ENCODE assay signal across 8 cellular contexts in genomic region chr16:57185446-57185944, GRCh38. TPM values are rescaled to one million over a fixed set of nuclear protein-coding genes. Genes with fewer than 3 reads are reported as not detected.
A peak's percentile ranks its signal among the peaks of the same experiment; 100 is the strongest.
DNase-seq lines count a peak whose midpoint lies in the region; ATAC-seq, FAIRE-seq and TF ChIP-seq lines count a peak whose summit lies in the region.

No MANE protein-coding gene starts in this region.

- TSS peak; percentile 74 for BruUV-seq in Caco-2 (replicated peaks; lab: Mats Ljungman, UMichigan)

- H3K9me3 ChIP-seq in Caco-2 (no peaks in the 10 kb centered on the region), H1 (ENCODE audit: insufficient read depth in 2 of 2, low read depth in 1 of 2, low read length in 1 of 2) (no peaks in the 10 kb centered on the region), mesodermal cell (ENCODE audit: control insufficient read depth, low read length) (no peaks in the 10 kb centered on the region), tibial artery (no peaks in the 10 kb centered on the region)

- H4K91ac ChIP-seq in H1 (replicated peaks; ENCODE audit: insufficient read length, low read length): peak overlapping the region; percentile 76

- no peak for TF ChIP-seq RAD21 in H1 (IDR thresholded peaks at IDR 0.05 in 1 of 2, conservative IDR thresholded peaks at IDR 0.05 in 1 of 2; ENCODE audit: low read depth in 2 of 2, low read length in 2 of 2)

- H3K23ac ChIP-seq in H1 (ENCODE audit: insufficient read length): no peak overlapping the region

- no peaks in the 10 kb centered on the region for H4K20me1 ChIP-seq in H1 (replicated peaks in 1 of 2; ENCODE audit: control insufficient read depth in 1 of 2, insufficient read depth in 2 of 2, low read length in 2 of 2)

- H3K27ac ChIP-seq in H1 (ENCODE audit: low read depth, low read length) (peak overlapping the region; percentile 78), mesodermal cell (ENCODE audit: low read depth, low read length, severe bottlenecking) (peak overlapping the region; percentile 69), tibial artery (peak overlapping the region; percentile 97 to 98)

- TF ChIP-seq POLR2A in H1 (IDR thresholded peaks at IDR 0.05; ENCODE audit: control extremely low read depth in 1 of 2, low read depth in 2 of 2, low read length in 2 of 2): no peak; a peak in 1 of 3 replicates

- H3K4me3 ChIP-seq in Caco-2 (ENCODE audit: low read depth, low read length) (peak overlapping the region; percentile 91), H1 (ENCODE audit: extremely low read depth in 1 of 4, insufficient read depth in 2 of 4, low read depth in 3 of 4, low read length in 4 of 4) (peak overlapping the region; percentile 70 to 92 (median 88)), mesodermal cell (ENCODE audit: extremely low read depth, insufficient read depth, low read length, poor library complexity, severe bottlenecking) (peak overlapping the region; percentile 98), tibial artery (peak overlapping the region; percentile 76 to 96)

- peak overlapping the region; percentile 76 to 81 for H3K4me2 ChIP-seq in H1 (ENCODE audit: insufficient read depth in 1 of 2, low read depth in 2 of 2, low read length in 2 of 2)

- H2AK5ac ChIP-seq in H1 (ENCODE audit: low read depth, low read length): peak overlapping the region; percentile 82; the same call in 1 of the 2 replicates

- peaks cover 17% of the 10 kb centered on the region; the same call in 1 of the 2 replicates for H3K79me1 ChIP-seq in H1 (ENCODE audit: low read depth, low read length)

- no peaks in the 10 kb centered on the region for H3K9me3 Mint-ChIP-seq in Caco-2 (ENCODE audit: unreplicated experiment)

- DNase-seq in Caco-2 (peak in 1 of 2 experiments; percentile 49), SW480 (ENCODE audit: low spot score) (peak; percentile 36), H1 (ENCODE audit: low read depth in 1 of 2, low spot score in 2 of 2) (no peak), tibial artery (peak; percentile 43 to 75), GF-D8 (lab: John Stamatoyannopoulos, UW) (no peak)

- peak overlapping the region; percentile 84 for H4K5ac ChIP-seq in H1 (ENCODE audit: insufficient read length, low read depth, low read length)

- H3K27me3 ChIP-seq in Caco-2 (replicated peaks; ENCODE audit: control insufficient read depth, insufficient read depth, low read length) (no peaks in the 10 kb centered on the region), H1 (replicated peaks in 1 of 4; ENCODE audit: control insufficient read depth in 3 of 4, extremely low read depth in 1 of 4, insufficient read depth in 3 of 4, low read length in 3 of 4) (no peaks in the 10 kb centered on the region), tibial artery (no peaks in the 10 kb centered on the region)

- 5% methylated on average over 25 of the region's 37 CpGs; no CpG with 5 or more reads in 1 of the 2 experiments for WGBS in H1 (ENCODE audit: extremely low coverage in 1 of 2, insufficient coverage in 1 of 2, insufficient read length in 1 of 2, insufficient replicate concordance in 2 of 2, low coverage in 1 of 2, low lambda C conversion rate in 2 of 2, missing lambda C conversion rate in 1 of 2), 2 experiments
- 0 to 1% methylated on average over 28 to 34 of the region's 37 CpGs for WGBS in mesodermal cell (ENCODE audit: insufficient coverage in 2 of 2), 2 experiments

- H3K27me3 Mint-ChIP-seq in Caco-2 (ENCODE audit: insufficient read depth, unreplicated experiment): no peaks in the 10 kb centered on the region

- H2BK5ac ChIP-seq in H1 (ENCODE audit: low read depth, low read length): peak overlapping the region; percentile 66; the same call in 1 of the 2 replicates

- peaks cover 14% of the 10 kb centered on the region for H3K23me2 ChIP-seq in H1 (ENCODE audit: low read depth, low read length)

- peak overlapping the region; percentile 53; the same call in 1 of the 2 replicates for H3K18ac ChIP-seq in H1 (ENCODE audit: extremely low read depth, low read length)

- H3K36me3 Mint-ChIP-seq in Caco-2 (ENCODE audit: insufficient read depth, unreplicated experiment): peaks cover 36% of the 10 kb centered on the region

- peak overlapping the region; percentile 94 for H4K8ac ChIP-seq in H1 (ENCODE audit: extremely low read depth, insufficient read depth, low read length)

- H3K4ac ChIP-seq in H1 (replicated peaks; ENCODE audit: insufficient read length, low read depth, low read length): no peak overlapping the region

- peaks cover 26% of the 10 kb centered on the region for H3K4me1 Mint-ChIP-seq in Caco-2 (ENCODE audit: low read depth, unreplicated experiment)

- H2AFZ ChIP-seq in H1 (ENCODE audit: low read length): no peak overlapping the region

- POLR2A ChIA-PET in Caco-2 (lab: Charles Lee) (interaction anchor here (0.6 to 1.6 kb wide), 9 partner anchors 9 to 1239 kb away, joined by 3 to 9 read pairs (median 6); partner anchors contain the start of genes ARL2BP, CIAPIN1, COQ9 and CPNE2), H1 (lab: Charles Lee; ENCODE audit: partially characterized antibody) (interaction anchor here (0.7 to 2.4 kb wide), 14 partner anchors 11 to 286 kb away, joined by 3 to 11 read pairs (median 4); partner anchors contain the start of gene ARL2BP)

- intact Hi-C loops in Caco-2 (cut with micrococcal nuclease; ENCODE audit: unreplicated experiment): no loop called here
- intact Hi-C loops in tibial artery (cut with DNase I; ENCODE audit: low total_unique reads): loop anchor here (2.0 to 10.0 kb wide), 2 partner anchors 93 to 239 kb away; partner anchors contain the start of gene CPNE2

- H3K79me2 ChIP-seq in H1 (ENCODE audit: control insufficient read depth in 1 of 2, insufficient read depth in 2 of 2, low read length in 2 of 2): peaks cover 4 to 85% of the 10 kb centered on the region in 2 experiments

- H3K4me1 ChIP-seq in Caco-2: peaks cover 7% of the 10 kb centered on the region; the same call in 1 of the 2 replicates
- peaks cover 2 to 7% (median 5%) of the 10 kb centered on the region in 4 experiments; a peak in 6 of 7 replicates for H3K4me1 ChIP-seq in H1 (replicated peaks in 1 of 4; ENCODE audit: control insufficient read depth in 3 of 4, insufficient read depth in 4 of 4, low read length in 3 of 4)
- H3K4me1 ChIP-seq in mesodermal cell (ENCODE audit: control insufficient read depth, insufficient read depth, low read length, poor library complexity, severe bottlenecking): peaks cover 19% of the 10 kb centered on the region
- H3K4me1 ChIP-seq in tibial artery: peaks cover 0 to 39% (median 25%) of the 10 kb centered on the region in 4 donors

- H3K14ac ChIP-seq in H1 (ENCODE audit: insufficient read length): no peak overlapping the region

- ATAC-seq in GM18907 (IDR thresholded peaks at IDR 0.05; ENCODE audit: unreplicated experiment) (peak; percentile 42), HG03097 (IDR thresholded peaks at IDR 0.05; ENCODE audit: low FRiP score, unreplicated experiment) (peak; percentile 26)

- TF ChIP-seq CTCF in Caco-2 (IDR thresholded peaks at IDR 0.05; ENCODE audit: insufficient read depth in 1 of 2, low read depth in 1 of 2, low read length in 1 of 2, severe bottlenecking in 1 of 2, unreplicated experiment in 1 of 2): no peak
- TF ChIP-seq CTCF in H1 (IDR thresholded peaks at IDR 0.05; ENCODE audit: control extremely low read depth in 1 of 3, insufficient read depth in 1 of 3, low read depth in 1 of 3, low read length in 3 of 3): no peak
- no peak for TF ChIP-seq CTCF in tibial artery (IDR thresholded peaks at IDR 0.05)

- H3K36me3 ChIP-seq in Caco-2 (ENCODE audit: control insufficient read depth, insufficient read depth, low read length): no peaks in the 10 kb centered on the region
- H3K36me3 ChIP-seq in H1 (ENCODE audit: control insufficient read depth in 2 of 4, insufficient read depth in 4 of 4, low read length in 3 of 4): no peaks in the 10 kb centered on the region
- H3K36me3 ChIP-seq in mesodermal cell (ENCODE audit: control insufficient read depth, insufficient read depth, low read length): peaks cover 16% of the 10 kb centered on the region
- H3K36me3 ChIP-seq in tibial artery: no peaks in the 10 kb centered on the region

- H3K56ac ChIP-seq in H1 (replicated peaks; ENCODE audit: insufficient read length, low read depth, low read length): peak overlapping the region; percentile 80

- H3K27ac Mint-ChIP-seq in Caco-2 (ENCODE audit: unreplicated experiment): peak overlapping the region; percentile 97

- H2BK15ac ChIP-seq in H1 (ENCODE audit: low read length): no peak overlapping the region

- no peak overlapping the region for H2BK12ac ChIP-seq in H1 (ENCODE audit: low read depth, low read length)

- peak overlapping the region; percentile 99 for H3K4me3 Mint-ChIP-seq in Caco-2 (ENCODE audit: unreplicated experiment)

- no peak overlapping the region for H2BK120ac ChIP-seq in H1 (replicated peaks; ENCODE audit: low read depth, low read length)

- H3K9ac ChIP-seq in H1 (replicated peaks in 1 of 4; ENCODE audit: extremely low read depth in 1 of 4, low read depth in 3 of 4, low read length in 3 of 4): peak overlapping the region; percentile 64 to 85 (median 80)

- H2BK20ac ChIP-seq in H1 (ENCODE audit: low read length): no peak overlapping the region

- CTCF ChIA-PET in Caco-2 (lab: Charles Lee): interaction anchor here (0.7 to 1.5 kb wide), 9 partner anchors 34 to 231 kb away, joined by 3 to 15 read pairs (median 3); partner anchors contain the start of gene CPNE2
- CTCF ChIA-PET in H1 (lab: Charles Lee; ENCODE audit: partially characterized antibody): interaction anchor here (0.6 to 1.0 kb wide), 2 partner anchors 42 to 103 kb away, joined by 3 to 4 read pairs; no protein-coding TSS in a partner anchor

- FAIRE-seq in H1 (lab: Jason Lieb, UNC): no peak

- no peak for TF ChIP-seq EP300 in H1 (IDR thresholded peaks at IDR 0.05; ENCODE audit: borderline replicate concordance in 1 of 2, low read depth in 2 of 2, low read length in 2 of 2)

RNA-seq across cellular contexts. Expression of gene PSME3IP1, which starts 0.3 kb away (rescaled TPM):
- 141 and 143 TPM in 2 replicates for total RNA-seq in Caco-2 (2022)
- total RNA-seq in H1 (2021; fragmentation: NEBNext Ultra II Directional; extraction: Animal tissue kit (Norgen Biotek cat#: 25700)): 93.1 and 95.1 TPM in 2 replicates
- 98.3 and 117 TPM in 2 replicates for polyA plus RNA-seq in H1 (2011; rRNA removed)
- polyA plus RNA-seq in H1 (2011; cell fraction: cytosol; rRNA removed): 123 TPM
- polyA plus RNA-seq in H1 (2011; cell fraction: nucleus; rRNA removed): 179 TPM
- polyA plus RNA-seq in H1 (2012, experiment 1 of 2): 86.9 to 108 TPM (median 91.2 TPM) in 4 replicates
- polyA plus RNA-seq in H1 (2012, experiment 2 of 2): 31.9 TPM
- 102 TPM for polyA plus RNA-seq in H1 (2013, experiment 1 of 2)
- 97.3 TPM for polyA plus RNA-seq in H1 (2013, experiment 2 of 2)
- polyA minus RNA-seq in H1 (2011; rRNA and poly(A)+ RNA removed): 74.9 and 95.6 TPM in 2 replicates
- 52.8 TPM for polyA minus RNA-seq in H1 (2011; cell fraction: cytosol; rRNA and poly(A)+ RNA removed)
- polyA minus RNA-seq in H1 (2011; cell fraction: nucleus; rRNA and poly(A)+ RNA removed): 49.9 TPM
- polyA plus RNA-seq in mesodermal cell (2013, experiment 1 of 2): 87.7 TPM
- polyA plus RNA-seq in mesodermal cell (2013, experiment 2 of 2): 87.6 TPM

RNA-seq across cellular contexts. Expression of gene RSPRY1, which starts 0.6 kb away (rescaled TPM):
- 56.7 and 57.7 TPM in 2 replicates for total RNA-seq in Caco-2 (2022)
- 32.5 and 34.2 TPM in 2 replicates for total RNA-seq in H1 (2021; fragmentation: NEBNext Ultra II Directional; extraction: Animal tissue kit (Norgen Biotek cat#: 25700))
- 9.1 and 11.5 TPM in 2 replicates for polyA plus RNA-seq in H1 (2011; rRNA removed)
- 12.8 TPM for polyA plus RNA-seq in H1 (2011; cell fraction: cytosol; rRNA removed)
- 13.4 TPM for polyA plus RNA-seq in H1 (2011; cell fraction: nucleus; rRNA removed)
- polyA plus RNA-seq in H1 (2012, experiment 1 of 2): 14.1 to 20.5 TPM (median 19.2 TPM) in 4 replicates
- 1.5 TPM for polyA plus RNA-seq in H1 (2012, experiment 2 of 2)
- polyA plus RNA-seq in H1 (2013, experiment 1 of 2): 40.3 TPM
- 43.4 TPM for polyA plus RNA-seq in H1 (2013, experiment 2 of 2)
- 95.2 and 95.6 TPM in 2 replicates for polyA minus RNA-seq in H1 (2011; rRNA and poly(A)+ RNA removed)
- polyA minus RNA-seq in H1 (2011; cell fraction: cytosol; rRNA and poly(A)+ RNA removed): 33.5 TPM
- polyA minus RNA-seq in H1 (2011; cell fraction: nucleus; rRNA and poly(A)+ RNA removed): 45.2 TPM
- 53.7 TPM for polyA plus RNA-seq in mesodermal cell (2013, experiment 1 of 2)
- 47.7 TPM for polyA plus RNA-seq in mesodermal cell (2013, experiment 2 of 2)

RNA-seq across cellular contexts. Expression of gene ARL2BP, which starts 59.6 kb away (rescaled TPM):
- total RNA-seq in Caco-2 (2022): 38.5 and 47.6 TPM in 2 replicates
- total RNA-seq in H1 (2021; fragmentation: NEBNext Ultra II Directional; extraction: Animal tissue kit (Norgen Biotek cat#: 25700)): 13.6 and 13.7 TPM in 2 replicates
- 13.3 and 18.3 TPM in 2 replicates for polyA plus RNA-seq in H1 (2011; rRNA removed)
- 12.6 TPM for polyA plus RNA-seq in H1 (2011; cell fraction: cytosol; rRNA removed)
- 5.5 TPM for polyA plus RNA-seq in H1 (2011; cell fraction: nucleus; rRNA removed)
- 8.6 to 11.7 TPM (median 10.3 TPM) in 4 replicates for polyA plus RNA-seq in H1 (2012, experiment 1 of 2)
- 3.9 TPM for polyA plus RNA-seq in H1 (2012, experiment 2 of 2)
- polyA plus RNA-seq in H1 (2013, experiment 1 of 2): 11.1 TPM
- polyA plus RNA-seq in H1 (2013, experiment 2 of 2): 11.9 TPM
- polyA minus RNA-seq in H1 (2011; rRNA and poly(A)+ RNA removed): 9.9 TPM in 2 replicates
- polyA minus RNA-seq in H1 (2011; cell fraction: cytosol; rRNA and poly(A)+ RNA removed): 10.2 TPM
- 6.4 TPM for polyA minus RNA-seq in H1 (2011; cell fraction: nucleus; rRNA and poly(A)+ RNA removed)
- 71.3 TPM for polyA plus RNA-seq in mesodermal cell (2013, experiment 1 of 2)
- polyA plus RNA-seq in mesodermal cell (2013, experiment 2 of 2): 71.8 TPM

Comparison
In these comparisons a context has a peak if more than half of its experiments do, and no peak if none do; other contexts are left out.
1. DNase-seq: peak in SW480 (single experiment) and tibial artery (2 of 2); none in H1 (0 of 2) and GF-D8 (single experiment).
2. Peak in every context shown above with its lines, with median percentiles within 50 percentile points of each other: H3K4me3 ChIP-seq and H3K27ac ChIP-seq.